In the genomic region with DNA sequence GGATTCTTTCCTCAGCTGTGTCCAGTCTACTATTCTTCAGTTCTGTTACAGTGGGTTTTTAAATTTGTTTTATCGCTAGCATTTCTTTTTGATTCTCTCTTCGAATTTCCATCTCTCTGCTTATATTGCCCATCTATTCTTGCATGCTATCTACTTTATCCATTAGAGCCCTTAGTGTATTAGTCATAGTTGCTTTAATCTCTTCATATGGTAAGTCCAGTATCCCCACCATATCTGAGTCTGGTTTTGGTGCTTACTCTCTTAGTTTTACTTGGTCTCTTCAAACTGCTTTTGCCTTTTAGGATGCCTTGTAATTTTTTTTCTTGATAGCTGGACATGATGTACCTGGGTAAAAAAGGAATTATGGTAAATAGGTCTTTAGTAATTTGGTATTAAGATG, we compare ENCODE assay signal across 21 cellular contexts. TPM values are rescaled to one million over a fixed set of nuclear protein-coding genes. Genes with fewer than 3 reads are reported as not detected.
DNase-seq lines count a peak whose midpoint lies in the region; ATAC-seq and TF ChIP-seq lines count a peak whose summit lies in the region.
"Had no signal": no experiment of that assay in that cellular context is flagged by ENCODE, and none has a peak within 500 bp of the region (broad histone marks: within the 10 kb centered on the region; RNA-seq: fewer than 3 reads in every experiment).

No MANE protein-coding gene starts in this region.

- DNase-seq in activated T-cell treated with anti-CD3 and anti-CD28 coated beads, Interleukin-2, amount 50 U/mL, for 24 hours = no peak
- DNase-seq in activated T-cell treated with anti-CD3 and anti-CD28 coated beads, Interleukin-2, amount 50 U/mL, for 48 hours = no peak
- no peak for DNase-seq in activated naive CD8-positive, alpha-beta T cell treated with anti-CD3 and anti-CD28 coated beads for 36 hours
- DNase-seq in neural crest cell (ENCODE audit: low read depth, low spot score) (no peak), EL (no peak)
- DNase-seq: anterior cingulate cortex, dermis blood vessel endothelial cell, DMS 273 treated with DMSO at 0.1 percent for 48 hours, GOT3, NCI-H1105, NCI-H2029 treated with DMSO at 0.1 percent for 48 hours, NCI-H226, NCI-H774, substantia nigra had no signal

- no peak overlapping the region for H2AFZ ChIP-seq in Loucy (ENCODE audit: low read length)

- peak overlapping the region; percentile 48 for H3K4me3 ChIP-seq in Loucy (ENCODE audit: low read length, poor library complexity, severe bottlenecking)
- H3K4me3 ChIP-seq: cardiac muscle cell had no signal

- H3K27ac Mint-ChIP-seq in activated T-cell treated with anti-CD3 and anti-CD28 coated beads, Interleukin-2, amount 50 U/mL, for 24 hours = peak overlapping the region; percentile 94
- H3K27ac Mint-ChIP-seq in activated naive CD8-positive, alpha-beta T cell treated with anti-CD3 and anti-CD28 coated beads for 36 hours = peak overlapping the region; percentile 89
- peak overlapping the region; percentile 57 for H3K27ac Mint-ChIP-seq in neural crest cell (ENCODE audit: unreplicated experiment)

- H3F3A ChIP-seq in Loucy (ENCODE audit: low read depth) = peaks cover 4% of the 10 kb centered on the region

- H3K27me3 ChIP-seq in Loucy (ENCODE audit: insufficient read depth, low read length, poor library complexity, severe bottlenecking) = no peaks in the 10 kb centered on the region
- H3K27me3 ChIP-seq: cardiac muscle cell had no signal

- H3K36me3 Mint-ChIP-seq in activated T-cell treated with anti-CD3 and anti-CD28 coated beads, Interleukin-2, amount 50 U/mL, for 24 hours (ENCODE audit: low read depth) = peaks cover 78% of the 10 kb centered on the region
- H3K36me3 Mint-ChIP-seq in activated naive CD8-positive, alpha-beta T cell treated with anti-CD3 and anti-CD28 coated beads for 36 hours = peaks cover 56% of the 10 kb centered on the region
- peaks cover 8% of the 10 kb centered on the region for H3K36me3 Mint-ChIP-seq in neural crest cell (ENCODE audit: low read depth)

- H3K9ac ChIP-seq in Loucy (ENCODE audit: low read depth, low read length, poor library complexity, severe bottlenecking) = peak overlapping the region; percentile 25

- no peaks in the 10 kb centered on the region for H3K9me3 ChIP-seq in Loucy (ENCODE audit: insufficient read depth, low read depth, low read length)

- H3K79me2 ChIP-seq in Loucy (ENCODE audit: insufficient read depth, low read length) = no peaks in the 10 kb centered on the region

- TF ChIP-seq CTCF in Loucy (conservative IDR thresholded peaks at IDR 0.05; ENCODE audit: low read length) (no peak), neural crest cell (conservative IDR thresholded peaks at IDR 0.05) (no peak)

- no peak for ATAC-seq in HG02973 (IDR thresholded peaks at IDR 0.05; ENCODE audit: unreplicated experiment)
- no peak for ATAC-seq in HG03354 (IDR thresholded peaks at IDR 0.05; ENCODE audit: poor library complexity, severe bottlenecking, unreplicated experiment)
- ATAC-seq: Right ventricle myocardium inferior had no signal

- no peaks in the 10 kb centered on the region for H3K9me3 Mint-ChIP-seq in activated T-cell treated with anti-CD3 and anti-CD28 coated beads, Interleukin-2, amount 50 U/mL, for 24 hours
- H3K9me3 Mint-ChIP-seq in activated naive CD8-positive, alpha-beta T cell treated with anti-CD3 and anti-CD28 coated beads for 36 hours = no peaks in the 10 kb centered on the region
- H3K9me3 Mint-ChIP-seq in neural crest cell = no peaks in the 10 kb centered on the region

- H3K9me2 ChIP-seq in Loucy (replicated peaks; ENCODE audit: low read depth, low read length) = no peaks in the 10 kb centered on the region

- peaks cover 28% of the 10 kb centered on the region for H3K4me1 ChIP-seq in Loucy (ENCODE audit: insufficient read depth, low read length, poor library complexity, severe bottlenecking)

- H3K4me1 Mint-ChIP-seq in activated T-cell treated with anti-CD3 and anti-CD28 coated beads, Interleukin-2, amount 50 U/mL, for 24 hours (ENCODE audit: low read depth) = peaks cover 45% of the 10 kb centered on the region
- peaks cover 41% of the 10 kb centered on the region for H3K4me1 Mint-ChIP-seq in activated naive CD8-positive, alpha-beta T cell treated with anti-CD3 and anti-CD28 coated beads for 36 hours
- H3K4me1 Mint-ChIP-seq in neural crest cell = no peaks in the 10 kb centered on the region

- peak overlapping the region; percentile 61 for H3K4me2 ChIP-seq in Loucy (ENCODE audit: low read depth, low read length, poor library complexity, severe bottlenecking)

- no peaks in the 10 kb centered on the region for H4K20me1 ChIP-seq in Loucy (ENCODE audit: insufficient read depth, low read length, poor library complexity, severe bottlenecking)

- no peak overlapping the region for H3K4me3 Mint-ChIP-seq in activated T-cell treated with anti-CD3 and anti-CD28 coated beads, Interleukin-2, amount 50 U/mL, for 24 hours
- peak overlapping the region; percentile 66 for H3K4me3 Mint-ChIP-seq in activated naive CD8-positive, alpha-beta T cell treated with anti-CD3 and anti-CD28 coated beads for 36 hours
- H3K4me3 Mint-ChIP-seq in neural crest cell = no peak overlapping the region

- H3K36me3 ChIP-seq in Loucy (ENCODE audit: insufficient read depth, low read length) = no peaks in the 10 kb centered on the region

- no peaks in the 10 kb centered on the region for H3K27me3 Mint-ChIP-seq in activated T-cell treated with anti-CD3 and anti-CD28 coated beads, Interleukin-2, amount 50 U/mL, for 24 hours
- H3K27me3 Mint-ChIP-seq in activated naive CD8-positive, alpha-beta T cell treated with anti-CD3 and anti-CD28 coated beads for 36 hours = no peaks in the 10 kb centered on the region
- H3K27me3 Mint-ChIP-seq in neural crest cell (ENCODE audit: low read depth) = no peaks in the 10 kb centered on the region

RNA-seq across cellular contexts. Expression of gene TIMMDC1, which starts 9.1 kb away (rescaled TPM):
- total RNA-seq in activated naive CD8-positive, alpha-beta T cell treated with anti-CD3 and anti-CD28 coated beads for 36 hours = 100 to 1,000 TPM; 144 to 150 TPM
- 94.2 and 98.2 TPM in 2 replicates for total RNA-seq in neural crest cell

RNA-seq across cellular contexts. Expression of gene POGLUT1, which starts 38.6 kb away (rescaled TPM):
- total RNA-seq in activated naive CD8-positive, alpha-beta T cell treated with anti-CD3 and anti-CD28 coated beads for 36 hours = 10 to 100 TPM; 17.3 to 21.3 TPM
- total RNA-seq in neural crest cell = 29.0 and 31.1 TPM in 2 replicates

RNA-seq across cellular contexts. Expression of gene TMEM39A, which starts 44.0 kb away (rescaled TPM):
- 10 to 100 TPM; 32.5 to 36.4 TPM for total RNA-seq in activated naive CD8-positive, alpha-beta T cell treated with anti-CD3 and anti-CD28 coated beads for 36 hours
- total RNA-seq in neural crest cell = 36.1 and 43.9 TPM in 2 replicates

RNA-seq across cellular contexts. Expression of gene CD80, which starts 52.0 kb away (rescaled TPM):
- total RNA-seq in activated naive CD8-positive, alpha-beta T cell treated with anti-CD3 and anti-CD28 coated beads for 36 hours = 1 to 10 TPM; 4.2 to 4.7 TPM
- total RNA-seq in neural crest cell = not detected in 2 replicates
- total RNA-seq: endothelial cell of umbilical vein, LHCN-M2, Right ventricle myocardium inferior had no signal
